1 cellular context compared by ENCODE assay signal in genomic region chr2:715847-716573, GRCh38.
TF ChIP-seq lines count a peak whose summit lies in the region.

No MANE protein-coding gene starts in this region.

TF ChIP-seq in GM12878, 131 proteins besides CTCF, POLR2A, EP300 and RAD21:
- TF ChIP-seq PML (IDR thresholded peaks at IDR 0.05; ENCODE audit: low read length) (no peak), SRF (IDR thresholded peaks at IDR 0.05; ENCODE audit: low read depth in 2 of 2, low read length in 2 of 2) (no peak), RAD51 (IDR thresholded peaks at IDR 0.05) (no peak), ZNF24 (IDR thresholded peaks at IDR 0.05) (no peak)
